ENCODE assay signal across 1 cellular context in the genomic region with DNA sequence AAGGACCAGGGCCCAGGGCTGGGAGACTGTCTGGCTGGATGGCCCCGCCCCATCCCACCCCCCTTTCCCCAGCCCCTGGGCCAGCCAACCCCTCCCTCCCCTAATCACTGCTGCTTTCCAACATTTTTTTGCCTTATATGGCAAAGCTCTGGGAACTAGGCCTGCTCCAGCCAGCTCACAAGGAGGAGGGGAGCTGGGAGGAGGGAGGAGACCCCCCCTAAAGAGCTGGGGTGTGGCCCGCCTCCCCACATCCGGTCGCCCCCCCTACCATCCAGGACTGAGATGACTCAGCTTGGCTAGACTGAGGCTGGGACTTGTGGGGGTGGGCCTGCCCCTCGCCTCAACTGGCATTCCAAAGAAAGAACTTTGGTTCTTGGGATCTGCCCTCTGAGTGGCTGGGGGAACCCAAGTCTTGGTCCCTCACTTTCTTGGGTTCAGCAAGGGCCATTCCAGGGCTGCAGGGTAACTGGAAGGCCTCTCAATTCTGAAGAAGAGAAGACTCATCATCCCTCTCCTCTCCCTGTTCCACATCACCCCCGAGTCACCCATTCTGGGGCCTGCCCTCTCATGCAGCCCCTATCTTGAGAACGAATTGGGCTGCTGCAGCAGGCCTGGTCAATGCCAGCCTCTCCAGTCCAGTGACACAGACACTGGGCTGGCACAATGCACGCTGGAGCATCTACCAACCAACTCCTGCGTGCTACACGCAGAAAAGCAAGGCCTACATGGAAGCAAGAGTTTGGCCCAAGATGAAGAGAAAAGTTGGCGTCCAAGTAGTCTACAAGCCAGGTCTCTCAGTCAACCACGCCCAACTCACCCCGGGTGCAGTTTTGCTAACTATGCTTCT.
TF ChIP-seq lines count a peak whose summit lies in the region.

No MANE protein-coding gene starts in this region.

TF ChIP-seq in HepG2, 621 proteins besides CTCF, POLR2A, EP300 and RAD21 (continued from another document and continues in another):
- TF ChIP-seq, protein P1, sequence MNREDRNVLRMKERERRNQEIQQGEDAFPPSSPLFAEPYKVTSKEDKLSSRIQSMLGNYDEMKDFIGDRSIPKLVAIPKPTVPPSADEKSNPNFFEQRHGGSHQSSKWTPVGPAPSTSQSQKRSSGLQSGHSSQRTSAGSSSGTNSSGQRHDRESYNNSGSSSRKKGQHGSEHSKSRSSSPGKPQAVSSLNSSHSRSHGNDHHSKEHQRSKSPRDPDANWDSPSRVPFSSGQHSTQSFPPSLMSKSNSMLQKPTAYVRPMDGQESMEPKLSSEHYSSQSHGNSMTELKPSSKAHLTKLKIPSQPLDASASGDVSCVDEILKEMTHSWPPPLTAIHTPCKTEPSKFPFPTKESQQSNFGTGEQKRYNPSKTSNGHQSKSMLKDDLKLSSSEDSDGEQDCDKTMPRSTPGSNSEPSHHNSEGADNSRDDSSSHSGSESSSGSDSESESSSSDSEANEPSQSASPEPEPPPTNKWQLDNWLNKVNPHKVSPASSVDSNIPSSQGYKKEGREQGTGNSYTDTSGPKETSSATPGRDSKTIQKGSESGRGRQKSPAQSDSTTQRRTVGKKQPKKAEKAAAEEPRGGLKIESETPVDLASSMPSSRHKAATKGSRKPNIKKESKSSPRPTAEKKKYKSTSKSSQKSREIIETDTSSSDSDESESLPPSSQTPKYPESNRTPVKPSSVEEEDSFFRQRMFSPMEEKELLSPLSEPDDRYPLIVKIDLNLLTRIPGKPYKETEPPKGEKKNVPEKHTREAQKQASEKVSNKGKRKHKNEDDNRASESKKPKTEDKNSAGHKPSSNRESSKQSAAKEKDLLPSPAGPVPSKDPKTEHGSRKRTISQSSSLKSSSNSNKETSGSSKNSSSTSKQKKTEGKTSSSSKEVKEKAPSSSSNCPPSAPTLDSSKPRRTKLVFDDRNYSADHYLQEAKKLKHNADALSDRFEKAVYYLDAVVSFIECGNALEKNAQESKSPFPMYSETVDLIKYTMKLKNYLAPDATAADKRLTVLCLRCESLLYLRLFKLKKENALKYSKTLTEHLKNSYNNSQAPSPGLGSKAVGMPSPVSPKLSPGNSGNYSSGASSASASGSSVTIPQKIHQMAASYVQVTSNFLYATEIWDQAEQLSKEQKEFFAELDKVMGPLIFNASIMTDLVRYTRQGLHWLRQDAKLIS (CRISPR knock-in tag; IDR thresholded peaks at IDR 0.05): no peak
- TF ChIP-seq, protein P2, sequence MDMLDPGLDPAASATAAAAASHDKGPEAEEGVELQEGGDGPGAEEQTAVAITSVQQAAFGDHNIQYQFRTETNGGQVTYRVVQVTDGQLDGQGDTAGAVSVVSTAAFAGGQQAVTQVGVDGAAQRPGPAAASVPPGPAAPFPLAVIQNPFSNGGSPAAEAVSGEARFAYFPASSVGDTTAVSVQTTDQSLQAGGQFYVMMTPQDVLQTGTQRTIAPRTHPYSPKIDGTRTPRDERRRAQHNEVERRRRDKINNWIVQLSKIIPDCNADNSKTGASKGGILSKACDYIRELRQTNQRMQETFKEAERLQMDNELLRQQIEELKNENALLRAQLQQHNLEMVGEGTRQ (IDR thresholded peaks at IDR 0.05; ENCODE audit: low read depth, low read length): no peak
- TF ChIP-seq, protein P2 (CRISPR knock-in tag; IDR thresholded peaks at IDR 0.05; ENCODE audit: borderline replicate concordance): peak; percentile 81; the same call in 1 of the 2 replicates
- no peak for TF ChIP-seq RBAK (CRISPR knock-in tag; IDR thresholded peaks at IDR 0.05)
- TF ChIP-seq SP4 (CRISPR knock-in tag; IDR thresholded peaks at IDR 0.05): 0 out of 2 replicates have a peak, but pooled peaks have one; percentile 27
- TF ChIP-seq, protein P3, sequence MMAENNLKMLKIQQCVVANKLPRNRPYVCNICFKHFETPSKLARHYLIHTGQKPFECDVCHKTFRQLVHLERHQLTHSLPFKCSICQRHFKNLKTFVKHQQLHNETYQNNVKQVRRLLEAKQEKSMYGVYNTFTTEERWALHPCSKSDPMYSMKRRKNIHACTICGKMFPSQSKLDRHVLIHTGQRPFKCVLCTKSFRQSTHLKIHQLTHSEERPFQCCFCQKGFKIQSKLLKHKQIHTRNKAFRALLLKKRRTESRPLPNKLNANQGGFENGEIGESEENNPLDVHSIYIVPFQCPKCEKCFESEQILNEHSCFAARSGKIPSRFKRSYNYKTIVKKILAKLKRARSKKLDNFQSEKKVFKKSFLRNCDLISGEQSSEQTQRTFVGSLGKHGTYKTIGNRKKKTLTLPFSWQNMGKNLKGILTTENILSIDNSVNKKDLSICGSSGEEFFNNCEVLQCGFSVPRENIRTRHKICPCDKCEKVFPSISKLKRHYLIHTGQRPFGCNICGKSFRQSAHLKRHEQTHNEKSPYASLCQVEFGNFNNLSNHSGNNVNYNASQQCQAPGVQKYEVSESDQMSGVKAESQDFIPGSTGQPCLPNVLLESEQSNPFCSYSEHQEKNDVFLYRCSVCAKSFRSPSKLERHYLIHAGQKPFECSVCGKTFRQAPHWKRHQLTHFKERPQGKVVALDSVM (CRISPR knock-in tag; IDR thresholded peaks at IDR 0.05): no peak
- no peak for TF ChIP-seq STAT5B (CRISPR knock-in tag; IDR thresholded peaks at IDR 0.05)
- no peak for TF ChIP-seq ZSCAN21 (CRISPR knock-in tag; IDR thresholded peaks at IDR 0.05; ENCODE audit: borderline replicate concordance)
- TF ChIP-seq, protein P4, sequence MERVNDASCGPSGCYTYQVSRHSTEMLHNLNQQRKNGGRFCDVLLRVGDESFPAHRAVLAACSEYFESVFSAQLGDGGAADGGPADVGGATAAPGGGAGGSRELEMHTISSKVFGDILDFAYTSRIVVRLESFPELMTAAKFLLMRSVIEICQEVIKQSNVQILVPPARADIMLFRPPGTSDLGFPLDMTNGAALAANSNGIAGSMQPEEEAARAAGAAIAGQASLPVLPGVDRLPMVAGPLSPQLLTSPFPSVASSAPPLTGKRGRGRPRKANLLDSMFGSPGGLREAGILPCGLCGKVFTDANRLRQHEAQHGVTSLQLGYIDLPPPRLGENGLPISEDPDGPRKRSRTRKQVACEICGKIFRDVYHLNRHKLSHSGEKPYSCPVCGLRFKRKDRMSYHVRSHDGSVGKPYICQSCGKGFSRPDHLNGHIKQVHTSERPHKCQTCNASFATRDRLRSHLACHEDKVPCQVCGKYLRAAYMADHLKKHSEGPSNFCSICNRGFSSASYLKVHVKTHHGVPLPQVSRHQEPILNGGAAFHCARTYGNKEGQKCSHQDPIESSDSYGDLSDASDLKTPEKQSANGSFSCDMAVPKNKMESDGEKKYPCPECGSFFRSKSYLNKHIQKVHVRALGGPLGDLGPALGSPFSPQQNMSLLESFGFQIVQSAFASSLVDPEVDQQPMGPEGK (CRISPR knock-in tag; IDR thresholded peaks at IDR 0.05): peak; percentile 95
- no peak for TF ChIP-seq RXRB (CRISPR knock-in tag; IDR thresholded peaks at IDR 0.05; ENCODE audit: borderline replicate concordance)
- no peak for TF ChIP-seq RBM39 (IDR thresholded peaks at IDR 0.05; ENCODE audit: low read depth, low read length, poor library complexity, severe bottlenecking)
- TF ChIP-seq, protein P5, sequence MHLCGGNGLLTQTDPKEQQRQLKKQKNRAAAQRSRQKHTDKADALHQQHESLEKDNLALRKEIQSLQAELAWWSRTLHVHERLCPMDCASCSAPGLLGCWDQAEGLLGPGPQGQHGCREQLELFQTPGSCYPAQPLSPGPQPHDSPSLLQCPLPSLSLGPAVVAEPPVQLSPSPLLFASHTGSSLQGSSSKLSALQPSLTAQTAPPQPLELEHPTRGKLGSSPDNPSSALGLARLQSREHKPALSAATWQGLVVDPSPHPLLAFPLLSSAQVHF (CRISPR knock-in tag; IDR thresholded peaks at IDR 0.05): no peak
- TF ChIP-seq SMAD1 (CRISPR knock-in tag; IDR thresholded peaks at IDR 0.05; ENCODE audit: borderline replicate concordance, low read depth): no peak
- TF ChIP-seq FIP1L1 (IDR thresholded peaks at IDR 0.05; ENCODE audit: borderline replicate concordance, insufficient read depth, low read depth, low read length): no peak
- TF ChIP-seq, protein P6, sequence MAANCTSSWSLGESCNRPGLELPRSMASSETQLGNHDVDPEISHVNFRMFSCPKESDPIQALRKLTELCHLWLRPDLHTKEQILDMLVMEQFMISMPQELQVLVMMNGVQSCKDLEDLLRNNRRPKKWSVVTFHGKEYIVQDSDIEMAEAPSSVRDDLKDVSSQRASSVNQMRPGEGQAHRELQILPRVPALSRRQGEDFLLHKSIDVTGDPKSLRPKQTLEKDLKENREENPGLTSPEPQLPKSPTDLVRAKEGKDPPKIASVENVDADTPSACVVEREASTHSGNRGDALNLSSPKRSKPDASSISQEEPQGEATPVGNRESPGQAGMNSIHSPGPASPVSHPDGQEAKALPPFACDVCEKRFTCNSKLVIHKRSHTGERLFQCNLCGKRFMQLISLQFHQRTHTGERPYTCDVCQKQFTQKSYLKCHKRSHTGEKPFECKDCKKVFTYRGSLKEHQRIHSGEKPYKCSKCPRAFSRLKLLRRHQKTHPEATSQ (CRISPR knock-in tag; IDR thresholded peaks at IDR 0.05; ENCODE audit: borderline replicate concordance): no peak
- no peak for TF ChIP-seq ZNF619 (CRISPR knock-in tag; IDR thresholded peaks at IDR 0.05)
- TF ChIP-seq NBN (conservative IDR thresholded peaks at IDR 0.05): no peak
- TF ChIP-seq ZNF737 (CRISPR knock-in tag; IDR thresholded peaks at IDR 0.05; ENCODE audit: borderline replicate concordance): no peak
- no peak for TF ChIP-seq ZBTB1 (CRISPR knock-in tag; IDR thresholded peaks at IDR 0.05; ENCODE audit: borderline replicate concordance)
- TF ChIP-seq PTBP1 (IDR thresholded peaks at IDR 0.05; ENCODE audit: low read depth, low read length, poor library complexity, severe bottlenecking): no peak
- TF ChIP-seq, protein P7, sequence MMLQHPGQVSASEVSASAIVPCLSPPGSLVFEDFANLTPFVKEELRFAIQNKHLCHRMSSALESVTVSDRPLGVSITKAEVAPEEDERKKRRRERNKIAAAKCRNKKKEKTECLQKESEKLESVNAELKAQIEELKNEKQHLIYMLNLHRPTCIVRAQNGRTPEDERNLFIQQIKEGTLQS (CRISPR knock-in tag; IDR thresholded peaks at IDR 0.05): peak; percentile 27; the same call in 1 of the 2 replicates
- TF ChIP-seq POLR2G (IDR thresholded peaks at IDR 0.05; ENCODE audit: low read depth, low read length): peak; percentile 7; the same call in 1 of the 2 replicates
- TF ChIP-seq JUN (CRISPR knock-in tag; IDR thresholded peaks at IDR 0.05): no peak
- no peak; the same call in 1 of the 2 replicates for TF ChIP-seq GFI1 (CRISPR knock-in tag; IDR thresholded peaks at IDR 0.05; ENCODE audit: borderline replicate concordance)
- peak; percentile 51 for TF ChIP-seq MED1 (CRISPR knock-in tag; IDR thresholded peaks at IDR 0.05)
- TF ChIP-seq TBP (CRISPR knock-in tag; IDR thresholded peaks at IDR 0.05): no peak
- no peak for TF ChIP-seq ZSCAN9 (CRISPR knock-in tag; IDR thresholded peaks at IDR 0.05; ENCODE audit: borderline replicate concordance)
- no peak for TF ChIP-seq ZNF431 (CRISPR knock-in tag; IDR thresholded peaks at IDR 0.05; ENCODE audit: borderline replicate concordance, low read depth)
- TF ChIP-seq HOXA7 (CRISPR knock-in tag; IDR thresholded peaks at IDR 0.05): no peak
- TF ChIP-seq ZNF260 (CRISPR knock-in tag; IDR thresholded peaks at IDR 0.05; ENCODE audit: borderline replicate concordance, low read depth): no peak
- 0 out of 2 replicates have a peak, but pooled peaks have one; percentile 23 for TF ChIP-seq ZNF605 (CRISPR knock-in tag; IDR thresholded peaks at IDR 0.05)
- TF ChIP-seq, protein P8, sequence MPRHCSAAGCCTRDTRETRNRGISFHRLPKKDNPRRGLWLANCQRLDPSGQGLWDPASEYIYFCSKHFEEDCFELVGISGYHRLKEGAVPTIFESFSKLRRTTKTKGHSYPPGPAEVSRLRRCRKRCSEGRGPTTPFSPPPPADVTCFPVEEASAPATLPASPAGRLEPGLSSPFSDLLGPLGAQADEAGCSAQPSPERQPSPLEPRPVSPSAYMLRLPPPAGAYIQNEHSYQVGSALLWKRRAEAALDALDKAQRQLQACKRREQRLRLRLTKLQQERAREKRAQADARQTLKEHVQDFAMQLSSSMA (CRISPR knock-in tag; IDR thresholded peaks at IDR 0.05): no peak
- 0 out of 2 replicates have a peak, but pooled peaks have one; percentile 6 for TF ChIP-seq BCL6 (CRISPR knock-in tag; IDR thresholded peaks at IDR 0.05)
- TF ChIP-seq ZNF430 (CRISPR knock-in tag; IDR thresholded peaks at IDR 0.05): peak; percentile 29; the same call in 1 of the 2 replicates
- peak; percentile 77 for TF ChIP-seq GABPB1 (CRISPR knock-in tag; IDR thresholded peaks at IDR 0.05)
- TF ChIP-seq ETV5 (CRISPR knock-in tag; IDR thresholded peaks at IDR 0.05; ENCODE audit: borderline replicate concordance): peak; percentile 88
- TF ChIP-seq FOXM1 (CRISPR knock-in tag; IDR thresholded peaks at IDR 0.05): no peak
- TF ChIP-seq SP5 (CRISPR knock-in tag; IDR thresholded peaks at IDR 0.05; ENCODE audit: borderline replicate concordance, low read depth): peak; percentile 37; the same call in 1 of the 2 replicates
- no peak for TF ChIP-seq ZBTB7A (CRISPR knock-in tag; IDR thresholded peaks at IDR 0.05)
- TF ChIP-seq MZF1 (CRISPR knock-in tag; IDR thresholded peaks at IDR 0.05; ENCODE audit: borderline replicate concordance): no peak
- TF ChIP-seq, protein P9, sequence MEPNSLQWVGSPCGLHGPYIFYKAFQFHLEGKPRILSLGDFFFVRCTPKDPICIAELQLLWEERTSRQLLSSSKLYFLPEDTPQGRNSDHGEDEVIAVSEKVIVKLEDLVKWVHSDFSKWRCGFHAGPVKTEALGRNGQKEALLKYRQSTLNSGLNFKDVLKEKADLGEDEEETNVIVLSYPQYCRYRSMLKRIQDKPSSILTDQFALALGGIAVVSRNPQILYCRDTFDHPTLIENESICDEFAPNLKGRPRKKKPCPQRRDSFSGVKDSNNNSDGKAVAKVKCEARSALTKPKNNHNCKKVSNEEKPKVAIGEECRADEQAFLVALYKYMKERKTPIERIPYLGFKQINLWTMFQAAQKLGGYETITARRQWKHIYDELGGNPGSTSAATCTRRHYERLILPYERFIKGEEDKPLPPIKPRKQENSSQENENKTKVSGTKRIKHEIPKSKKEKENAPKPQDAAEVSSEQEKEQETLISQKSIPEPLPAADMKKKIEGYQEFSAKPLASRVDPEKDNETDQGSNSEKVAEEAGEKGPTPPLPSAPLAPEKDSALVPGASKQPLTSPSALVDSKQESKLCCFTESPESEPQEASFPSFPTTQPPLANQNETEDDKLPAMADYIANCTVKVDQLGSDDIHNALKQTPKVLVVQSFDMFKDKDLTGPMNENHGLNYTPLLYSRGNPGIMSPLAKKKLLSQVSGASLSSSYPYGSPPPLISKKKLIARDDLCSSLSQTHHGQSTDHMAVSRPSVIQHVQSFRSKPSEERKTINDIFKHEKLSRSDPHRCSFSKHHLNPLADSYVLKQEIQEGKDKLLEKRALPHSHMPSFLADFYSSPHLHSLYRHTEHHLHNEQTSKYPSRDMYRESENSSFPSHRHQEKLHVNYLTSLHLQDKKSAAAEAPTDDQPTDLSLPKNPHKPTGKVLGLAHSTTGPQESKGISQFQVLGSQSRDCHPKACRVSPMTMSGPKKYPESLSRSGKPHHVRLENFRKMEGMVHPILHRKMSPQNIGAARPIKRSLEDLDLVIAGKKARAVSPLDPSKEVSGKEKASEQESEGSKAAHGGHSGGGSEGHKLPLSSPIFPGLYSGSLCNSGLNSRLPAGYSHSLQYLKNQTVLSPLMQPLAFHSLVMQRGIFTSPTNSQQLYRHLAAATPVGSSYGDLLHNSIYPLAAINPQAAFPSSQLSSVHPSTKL (CRISPR knock-in tag; IDR thresholded peaks at IDR 0.05): no peak
- TF ChIP-seq PRPF4 (IDR thresholded peaks at IDR 0.05; ENCODE audit: low read depth, low read length, poor library complexity, severe bottlenecking): no peak
- TF ChIP-seq ZBTB7B (CRISPR knock-in tag; IDR thresholded peaks at IDR 0.05): no peak
- TF ChIP-seq ZNF746 (CRISPR knock-in tag; IDR thresholded peaks at IDR 0.05): peak; percentile 89
